1 cellular context compared by ENCODE assay signal in genomic region chr19:20776083-20777076, GRCh38.
TF ChIP-seq lines count a peak whose summit lies in the region.

ZNF66 (plus strand) TSS chr19:20776304; CDS start chr19:20776448, 144 bp downstream.

TF ChIP-seq in HepG2, 621 proteins besides CTCF, POLR2A, EP300 and RAD21 (continued from another document and continues in another):
- TF ChIP-seq ZBTB14 (CRISPR knock-in tag; IDR thresholded peaks at IDR 0.05) = no peak
- no peak for TF ChIP-seq MED13 (CRISPR knock-in tag; IDR thresholded peaks at IDR 0.05)
- TF ChIP-seq ZNF800 (CRISPR knock-in tag; IDR thresholded peaks at IDR 0.05) = no peak
- TF ChIP-seq CENPX (CRISPR knock-in tag; IDR thresholded peaks at IDR 0.05) = no peak
- no peak for TF ChIP-seq KLF11 (CRISPR knock-in tag; IDR thresholded peaks at IDR 0.05)
- TF ChIP-seq ZSCAN5A (CRISPR knock-in tag; IDR thresholded peaks at IDR 0.05; ENCODE audit: borderline replicate concordance) = no peak
- no peak for TF ChIP-seq ZNF792 (CRISPR knock-in tag; IDR thresholded peaks at IDR 0.05)
- TF ChIP-seq TFAP4 (IDR thresholded peaks at IDR 0.05; ENCODE audit: borderline replicate concordance, low read depth) = peak; percentile 97
- no peak for TF ChIP-seq JUN (CRISPR knock-in tag; IDR thresholded peaks at IDR 0.05)
- peak; percentile 13; the same call in 1 of the 2 replicates for TF ChIP-seq REPIN1 (CRISPR knock-in tag; IDR thresholded peaks at IDR 0.05; ENCODE audit: borderline replicate concordance, low read depth)
- no peak for TF ChIP-seq RFX3 (CRISPR knock-in tag; IDR thresholded peaks at IDR 0.05)
- TF ChIP-seq TEAD3 (CRISPR knock-in tag; optimal IDR thresholded peaks at IDR 0.05; ENCODE audit: borderline replicate concordance) = no peak
- no peak for TF ChIP-seq HCFC1 (IDR thresholded peaks at IDR 0.05; ENCODE audit: low read depth, low read length)
- no peak for TF ChIP-seq ZSCAN31 (CRISPR knock-in tag; IDR thresholded peaks at IDR 0.05; ENCODE audit: low read depth)
- TF ChIP-seq ZNF773 (CRISPR knock-in tag; IDR thresholded peaks at IDR 0.05; ENCODE audit: borderline replicate concordance) = no peak
- no peak for TF ChIP-seq WIZ (CRISPR knock-in tag; IDR thresholded peaks at IDR 0.05)
- TF ChIP-seq ZNF83 (CRISPR knock-in tag; IDR thresholded peaks at IDR 0.05; ENCODE audit: borderline replicate concordance) = no peak
- no peak for TF ChIP-seq ELF3 (CRISPR knock-in tag; IDR thresholded peaks at IDR 0.05)
- TF ChIP-seq ZNF350 (CRISPR knock-in tag; IDR thresholded peaks at IDR 0.05; ENCODE audit: borderline replicate concordance, low read depth) = 0 out of 2 replicates have a peak, but pooled peaks have one; percentile 46
- TF ChIP-seq ZSCAN9 (CRISPR knock-in tag; IDR thresholded peaks at IDR 0.05; ENCODE audit: borderline replicate concordance) = no peak
- TF ChIP-seq POLR2AphosphoS2 (IDR thresholded peaks at IDR 0.05; ENCODE audit: low read depth, low read length) = no peak
- TF ChIP-seq TCF12 (IDR thresholded peaks at IDR 0.05) = no peak
- TF ChIP-seq TCF12 (CRISPR knock-in tag; IDR thresholded peaks at IDR 0.05) = no peak
- no peak for TF ChIP-seq AHDC1 (CRISPR knock-in tag; IDR thresholded peaks at IDR 0.05; ENCODE audit: borderline replicate concordance)
- no peak for TF ChIP-seq SP140L (CRISPR knock-in tag; IDR thresholded peaks at IDR 0.05; ENCODE audit: borderline replicate concordance)
- TF ChIP-seq SETDB1 (CRISPR knock-in tag; IDR thresholded peaks at IDR 0.05; ENCODE audit: borderline replicate concordance) = no peak
- no peak for TF ChIP-seq ZSCAN22 (CRISPR knock-in tag; IDR thresholded peaks at IDR 0.05)
- TF ChIP-seq POGZ (CRISPR knock-in tag; IDR thresholded peaks at IDR 0.05) = peak; percentile 42; the same call in 1 of the 2 replicates
- TF ChIP-seq PHF20 (CRISPR knock-in tag; IDR thresholded peaks at IDR 0.05) = peak; percentile 62
- no peak for TF ChIP-seq ZSCAN29 (CRISPR knock-in tag; conservative IDR thresholded peaks at IDR 0.05)
- TF ChIP-seq ZNF891 (CRISPR knock-in tag; IDR thresholded peaks at IDR 0.05) = no peak
- TF ChIP-seq KDM1A (CRISPR knock-in tag; IDR thresholded peaks at IDR 0.05) = no peak
- TF ChIP-seq HNF4G (IDR thresholded peaks at IDR 0.05; ENCODE audit: borderline replicate concordance, low read depth, low read length) = no peak
- no peak for TF ChIP-seq HNF4G (CRISPR knock-in tag; IDR thresholded peaks at IDR 0.05; ENCODE audit: borderline replicate concordance, low read depth)
- TF ChIP-seq POLR2G (IDR thresholded peaks at IDR 0.05; ENCODE audit: low read depth, low read length) = peak; percentile 75
- TF ChIP-seq SP1 (IDR thresholded peaks at IDR 0.05) = no peak
- TF ChIP-seq SP1 (CRISPR knock-in tag; IDR thresholded peaks at IDR 0.05) = no peak
- peak; percentile 67; the same call in 1 of the 2 replicates for TF ChIP-seq MXD4 (CRISPR knock-in tag; IDR thresholded peaks at IDR 0.05)
- TF ChIP-seq MTA1 (CRISPR knock-in tag; IDR thresholded peaks at IDR 0.05; ENCODE audit: borderline replicate concordance) = no peak
- no peak for TF ChIP-seq ZNF761 (CRISPR knock-in tag; conservative IDR thresholded peaks at IDR 0.05)
- no peak for TF ChIP-seq ZNF557 (CRISPR knock-in tag; IDR thresholded peaks at IDR 0.05)
- no peak for TF ChIP-seq RNF2 (conservative IDR thresholded peaks at IDR 0.05; ENCODE audit: low read depth)
- no peak for TF ChIP-seq ZNF841 (CRISPR knock-in tag; IDR thresholded peaks at IDR 0.05; ENCODE audit: borderline replicate concordance)
- no peak for TF ChIP-seq ZEB1 (IDR thresholded peaks at IDR 0.05; ENCODE audit: insufficient replicate concordance, low read depth)
- TF ChIP-seq AKNA (CRISPR knock-in tag; IDR thresholded peaks at IDR 0.05; ENCODE audit: borderline replicate concordance) = no peak
- no peak for TF ChIP-seq ZNF446 (CRISPR knock-in tag; IDR thresholded peaks at IDR 0.05)
- no peak for TF ChIP-seq CBX1 (IDR thresholded peaks at IDR 0.05; ENCODE audit: low read depth)
- no peak for TF ChIP-seq ATM (IDR thresholded peaks at IDR 0.05; ENCODE audit: borderline replicate concordance)
- no peak; the same call in 1 of the 2 replicates for TF ChIP-seq ZGPAT (CRISPR knock-in tag; IDR thresholded peaks at IDR 0.05)
